In the genomic region with DNA sequence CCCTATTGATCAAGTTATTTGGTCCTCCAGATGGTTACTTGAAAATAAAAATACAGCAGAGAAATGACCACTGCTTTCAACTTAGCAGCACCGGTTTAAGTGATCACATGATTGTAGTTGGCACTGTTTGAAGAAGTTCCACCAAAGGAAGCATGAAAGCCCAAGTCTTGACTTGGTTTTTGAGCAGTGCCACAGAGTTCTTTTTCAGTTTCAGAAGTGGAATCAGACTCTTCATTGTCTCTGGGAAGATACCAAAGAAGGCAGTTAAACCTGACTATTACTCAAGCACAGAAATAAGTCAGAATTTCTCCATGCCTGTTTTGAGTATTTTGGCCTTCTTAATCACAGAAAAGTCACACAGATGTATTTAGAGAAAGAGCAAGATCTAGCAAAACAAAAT, we compare ENCODE assay signal across 14 cellular contexts.
A peak's percentile ranks its signal among the peaks of the same experiment; 100 is the strongest.
DNase-seq lines count a peak whose midpoint lies in the region; ATAC-seq and TF ChIP-seq lines count a peak whose summit lies in the region.
"Had no signal": no experiment of that assay in that cellular context is flagged by ENCODE, and none has a peak within 500 bp of the region (broad histone marks: within the 10 kb centered on the region; RNA-seq: fewer than 3 reads in every experiment).

No MANE protein-coding gene starts in this region.

- TF ChIP-seq POLR2A in breast epithelium (IDR thresholded peaks at IDR 0.05) = no peak

- intact Hi-C loops in breast epithelium (cut with DNase I; ENCODE audit: low total_unique reads) (no loop called here), tibial artery (cut with DNase I; ENCODE audit: low total_unique reads) (no loop called here)

- no peak overlapping the region for H3K27ac ChIP-seq in breast epithelium
- H3K27ac ChIP-seq in tibial artery = no peak overlapping the region

- no peak for TF ChIP-seq CTCF in GM12865 (IDR thresholded peaks at IDR 0.05; ENCODE audit: insufficient read depth, low read depth, low read length, missing control alignments)
- no peak for TF ChIP-seq CTCF in breast epithelium (IDR thresholded peaks at IDR 0.05)
- no peak for TF ChIP-seq CTCF in tibial artery (IDR thresholded peaks at IDR 0.05)

- H3K27me3 ChIP-seq in breast epithelium (no peaks in the 10 kb centered on the region), tibial artery (no peaks in the 10 kb centered on the region)

- H3K36me3 ChIP-seq in breast epithelium (no peaks in the 10 kb centered on the region), tibial artery (no peaks in the 10 kb centered on the region)

- H3K4me3 ChIP-seq in GM12865 (ENCODE audit: low read depth, low read length) (no peak overlapping the region), breast epithelium (no peak overlapping the region), tibial artery (no peak overlapping the region)

- H3K9me3 ChIP-seq in breast epithelium = no peaks in the 10 kb centered on the region
- H3K9me3 ChIP-seq in tibial artery = no peaks in the 10 kb centered on the region

- H3K4me1 ChIP-seq in breast epithelium (no peaks in the 10 kb centered on the region), tibial artery (peaks cover 0 to 3% (median 0%) of the 10 kb centered on the region in 4 donors)

- ATAC-seq in GM18870 (IDR thresholded peaks at IDR 0.05; ENCODE audit: unreplicated experiment) (peak; percentile 90), GM21825 (IDR thresholded peaks at IDR 0.05; ENCODE audit: unreplicated experiment) (peak; percentile 84), HG03442 (IDR thresholded peaks at IDR 0.05; ENCODE audit: unreplicated experiment) (peak; percentile 89)
- ATAC-seq: HepG2 had no signal

- DNase-seq in GM12865 (ENCODE audit: low read depth) (peak; percentile 59), breast epithelium (ENCODE audit: low spot score in 2 of 2) (no peak), GM03348 (ENCODE audit: low spot score) (no peak), tibial artery (no peak)
- DNase-seq in stimulated activated CD4-positive, alpha-beta T cell treated with anti-CD3 and anti-CD28 coated beads, Interleukin-1b, Interleukin-23, amount 100 ng/mL, for 48 hours = no peak
- DNase-seq: central memory CD4-positive, alpha-beta T cell; hippocampal formation; NCI-H1417; NCI-H774; SIG-M5 had no signal
